Comparison of ENCODE assay signal across 8 cellular contexts in the genomic region with DNA sequence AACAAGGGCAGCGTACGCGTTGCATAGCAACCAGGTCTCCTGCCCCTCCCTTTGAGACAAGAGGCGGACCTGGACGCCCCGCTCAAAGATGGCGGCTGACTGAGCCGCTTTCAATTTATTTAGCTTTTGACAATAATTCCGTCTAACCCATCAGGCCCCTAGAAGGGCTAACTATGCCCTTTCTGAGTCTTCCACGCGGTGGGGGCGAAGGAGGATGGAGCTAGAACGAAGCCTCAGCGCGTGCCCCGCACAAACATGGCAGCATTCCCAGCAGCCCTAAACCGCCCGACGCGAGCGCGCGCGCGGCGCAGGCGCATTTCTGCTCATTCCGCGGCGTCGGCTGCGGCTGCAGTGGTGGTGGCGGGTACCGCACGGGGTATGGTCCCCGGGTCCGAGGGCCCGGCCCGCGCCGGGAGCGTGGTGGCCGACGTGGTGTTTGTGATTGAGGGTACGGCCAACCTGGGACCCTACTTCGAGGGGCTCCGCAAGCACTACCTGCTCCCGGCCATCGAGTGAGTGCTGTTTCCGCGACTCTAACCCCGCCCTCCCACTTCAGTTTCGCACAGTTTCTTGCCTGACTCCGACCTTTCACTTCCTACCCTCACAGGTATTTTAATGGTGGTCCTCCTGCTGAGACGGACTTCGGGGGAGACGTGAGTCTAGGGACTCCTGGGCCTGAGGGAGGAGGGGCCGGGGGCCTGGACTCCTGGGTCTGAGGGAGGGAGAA. TPM values are rescaled to one million over a fixed set of nuclear protein-coding genes. Genes with fewer than 3 reads are reported as not detected.
DNase-seq lines count a peak whose midpoint lies in the region; ATAC-seq and TF ChIP-seq lines count a peak whose summit lies in the region.

Gene MED25 (plus strand): TSS at position 326 of the 727 bp plus-strand sequence. CDS start 53 bp downstream, at position 379.

- DNase-seq in NCI-H128 (lab: John Stamatoyannopoulos, UW; ENCODE audit: unreplicated experiment) (peak; percentile 61), T-helper 1 cell (peak; percentile 74 to 90 (median 85)), adrenal gland (peak; percentile 83 to 91 (median 87)), heart left ventricle (peak; percentile 85 to 92 (median 89)), posterior vena cava (ENCODE audit: low spot score) (peak; percentile 96), upper lobe of left lung (peak; percentile 82 to 98)

- H3K36me3 ChIP-seq in adrenal gland (replicated peaks in 1 of 2) (peaks cover 0 to 5% of the 10 kb centered on the region in 2 donors), heart left ventricle (peaks cover 0 to 17% (median 4%) of the 10 kb centered on the region in 9 donors), upper lobe of left lung (peaks cover 0 to 15% (median 4%) of the 10 kb centered on the region in 4 donors)

- TF ChIP-seq POLR2A in adrenal gland (IDR thresholded peaks at IDR 0.05) (peak; percentile 81 to 85), heart left ventricle (IDR thresholded peaks at IDR 0.05) (peak; percentile 40 to 81), upper lobe of left lung (IDR thresholded peaks at IDR 0.05) (peak in 3 of 4 donors; percentile 10 to 91 (median 90))

- peak; percentile 80 for ATAC-seq in HG02642 (IDR thresholded peaks at IDR 0.05; ENCODE audit: poor library complexity, unreplicated experiment)
- ATAC-seq in heart left ventricle = peak; percentile 52 to 80 (median 75)
- ATAC-seq in upper lobe of left lung (ENCODE audit: low FRiP score in 2 of 2) = peak; percentile 90 to 94

- intact Hi-C loops in adrenal gland (cut with DNase I) = no loop called here
- intact Hi-C loops in heart left ventricle (cut with DNase I) = loop anchor here in 6 of 10 donors (1.0 to 5.0 kb wide), 7 partner anchors 33 to 186 kb away; partner anchors contain the start of genes PNKP (in 5 of the 6), PTOV1 (in 4 of the 6), AKT1S1 (in 2 of the 6) and TBC1D17 (in 2 of the 6)
- intact Hi-C loops in posterior vena cava (cut with DNase I) = no loop called here

- H3K9me3 ChIP-seq in adrenal gland (replicated peaks in 1 of 3) (no peaks in the 10 kb centered on the region), heart left ventricle (no peaks in the 10 kb centered on the region), upper lobe of left lung (no peaks in the 10 kb centered on the region)

- 0 to 1% (median 0%) methylated on average over 25 to 58 of the region's 58 CpGs for WGBS in adrenal gland, 4 donors
- WGBS in heart left ventricle, 4 donors = 0 to 1% (median 1%) methylated on average over 29 to 58 of the region's 58 CpGs
- 0% methylated on average over 24 to 36 of the region's 58 CpGs for whole genome bisulfite sequencing in upper lobe of left lung, 2 donors

- H3K4me1 ChIP-seq in adrenal gland (replicated peaks in 1 of 2) (peaks cover 29 to 35% of the 10 kb centered on the region in 2 donors), heart left ventricle (peaks cover 0 to 40% (median 28%) of the 10 kb centered on the region in 12 donors), upper lobe of left lung (peaks cover 8 to 34% (median 19%) of the 10 kb centered on the region in 4 donors)

- H3K27me3 ChIP-seq in adrenal gland (no peaks in the 10 kb centered on the region), heart left ventricle (no peaks in the 10 kb centered on the region), upper lobe of left lung (no peaks in the 10 kb centered on the region)

- H3K4me3 ChIP-seq in adrenal gland (peak within 1 kb of the TSS; percentile 63 to 97 (median 87)), heart left ventricle (peak within 1 kb of the TSS; percentile 45 to 93 (median 80)), upper lobe of left lung (peak within 1 kb of the TSS; percentile 60 to 98 (median 92))

- H3K27ac ChIP-seq in adrenal gland (peak within 1 kb of the TSS; percentile 88 to 100 (median 96)), heart left ventricle (peak within 1 kb of the TSS; percentile 87 to 100 (median 97)), upper lobe of left lung (peak within 1 kb of the TSS; percentile 91 to 98 (median 93))

- TF ChIP-seq CTCF in GM12872 (IDR thresholded peaks at IDR 0.05; ENCODE audit: insufficient read depth, low read depth, low read length) = peak; percentile 14; the same call in 1 of the 3 replicates
- TF ChIP-seq CTCF in adrenal gland (IDR thresholded peaks at IDR 0.05) = peak in 5 of 6 experiments; percentile 38 to 81 (median 55)
- TF ChIP-seq CTCF in heart left ventricle (IDR thresholded peaks at IDR 0.05) = peak in 7 of 12 donors; percentile 10 to 49 (median 28)
- peak in 5 of 6 experiments; percentile 65 to 93 (median 87) for TF ChIP-seq CTCF in upper lobe of left lung (IDR thresholded peaks at IDR 0.05)

- TF ChIP-seq EP300 in upper lobe of left lung (IDR thresholded peaks at IDR 0.05) = no peak

RNA-seq across cellular contexts. Expression of gene MED25, which starts in this region (rescaled TPM):
- total RNA-seq in adrenal gland = 100 to 1,000 TPM in 5 of 8 donors, 10 to 100 TPM in 3; 78.3 to 211 (median 107) TPM
- 100 to 1,000 TPM in 2 of 3 donors, 10 to 100 TPM in 1; 71.2 to 457 (median 299) TPM for polyA plus RNA-seq in adrenal gland
- 100 to 1,000 TPM in 1 of 9 donors, 10 to 100 TPM in 8; 45.8 to 119 (median 54.7) TPM for total RNA-seq in heart left ventricle
- polyA plus RNA-seq in heart left ventricle = 10 to 100 TPM; 44.1 to 60.2 TPM
- total RNA-seq in posterior vena cava = 10 to 100 TPM; 25.6 to 25.9 TPM
- total RNA-seq in upper lobe of left lung = 100 to 1,000 TPM in 1 of 6 donors, 10 to 100 TPM in 5; 41.7 to 110 (median 61.2) TPM

Comparison
In these comparisons a context has a peak if more than half of its experiments do, and no peak if none do; other contexts are left out.
1. Peak in every context shown above with its lines: DNase-seq, ATAC-seq, H3K4me3 ChIP-seq and H3K27ac ChIP-seq.
2. CTCF ChIP-seq: peak in every context shown above with its lines; median percentile 87 in upper lobe of left lung; 55 in adrenal gland; 28 in heart left ventricle; 14 in GM12872.
3. intact Hi-C loops: an anchor here in heart left ventricle (1.0 to 5.0 kb wide); none called in adrenal gland and posterior vena cava.